1 cellular context compared by ENCODE assay signal in genomic region chr4:1711055-1711905, GRCh38.
TF ChIP-seq lines count a peak whose summit lies in the region.

No MANE protein-coding gene starts in this region.

TF ChIP-seq in K562, 482 proteins besides CTCF, POLR2A, EP300 and RAD21 (continued from another document and continues in another):
- no peak; the same call in 1 of the 2 replicates for TF ChIP-seq MYC (IDR thresholded peaks at IDR 0.05; ENCODE audit: low read depth, low read length)
- 0 out of 2 replicates have a peak, but pooled peaks have one; percentile 30 for TF ChIP-seq MYC (CRISPR knock-in tag; IDR thresholded peaks at IDR 0.05; ENCODE audit: borderline replicate concordance, low read depth)
- no peak for TF ChIP-seq GATA2 (CRISPR knock-in tag; IDR thresholded peaks at IDR 0.05)
- no peak for TF ChIP-seq ZNF655 (CRISPR knock-in tag; IDR thresholded peaks at IDR 0.05)
- peak in 1 of 2 experiments; percentile 78; a peak in 2 of 4 replicates for TF ChIP-seq HDAC1 (IDR thresholded peaks at IDR 0.05)
- no peak for TF ChIP-seq JUN (IDR thresholded peaks at IDR 0.05; ENCODE audit: borderline replicate concordance, low read depth, low read length)
- TF ChIP-seq JUN (CRISPR knock-in tag; IDR thresholded peaks at IDR 0.05; ENCODE audit: borderline replicate concordance) = 0 out of 2 replicates have a peak, but pooled peaks have one; percentile 13
- TF ChIP-seq ZFP1 (CRISPR knock-in tag; IDR thresholded peaks at IDR 0.05) = no peak
- TF ChIP-seq ARID4B (CRISPR knock-in tag; IDR thresholded peaks at IDR 0.05) = peak; percentile 53
- no peak for TF ChIP-seq ARNT (IDR thresholded peaks at IDR 0.05)
- TF ChIP-seq MAZ (CRISPR knock-in tag; conservative IDR thresholded peaks at IDR 0.05 in 1 of 2, IDR thresholded peaks at IDR 0.05 in 1 of 2) = peak in 1 of 2 experiments; percentile 36; a peak in 2 of 4 replicates
- TF ChIP-seq MCM5 (IDR thresholded peaks at IDR 0.05; ENCODE audit: low read depth) = no peak
- TF ChIP-seq TAF9B (IDR thresholded peaks at IDR 0.05; ENCODE audit: partially characterized antibody) = no peak
- no peak for TF ChIP-seq ZNF830 (CRISPR knock-in tag; IDR thresholded peaks at IDR 0.05)
- no peak for TF ChIP-seq SMAD1 (IDR thresholded peaks at IDR 0.05; ENCODE audit: low read depth, low read length, partially characterized antibody)
- no peak for TF ChIP-seq HNRNPH1 (optimal IDR thresholded peaks at IDR 0.05; ENCODE audit: low read depth, low read length)
- TF ChIP-seq LARP7 (IDR thresholded peaks at IDR 0.05) = no peak
- no peak; the same call in 1 of the 2 replicates for TF ChIP-seq TOE1 (IDR thresholded peaks at IDR 0.05; ENCODE audit: borderline replicate concordance)
- no peak for TF ChIP-seq TOE1 (CRISPR knock-in tag; IDR thresholded peaks at IDR 0.05; ENCODE audit: borderline replicate concordance, low read depth)
- no peak for TF ChIP-seq RCOR1 (IDR thresholded peaks at IDR 0.05; ENCODE audit: borderline replicate concordance in 1 of 2, low read depth in 2 of 2, low read length in 2 of 2)
- no peak for TF ChIP-seq CBFA2T2 (conservative IDR thresholded peaks at IDR 0.05)
- no peak for TF ChIP-seq ZNF668 (CRISPR knock-in tag; IDR thresholded peaks at IDR 0.05)
- no peak for TF ChIP-seq MYNN (IDR thresholded peaks at IDR 0.05)
- TF ChIP-seq MYNN (CRISPR knock-in tag; IDR thresholded peaks at IDR 0.05) = no peak
- TF ChIP-seq ZBTB1 (CRISPR knock-in tag; IDR thresholded peaks at IDR 0.05; ENCODE audit: borderline replicate concordance, low read depth) = no peak
- TF ChIP-seq HIVEP1 (CRISPR knock-in tag; IDR thresholded peaks at IDR 0.05) = no peak
- TF ChIP-seq NBN (IDR thresholded peaks at IDR 0.05; ENCODE audit: low read depth) = no peak
- no peak for TF ChIP-seq POLR2AphosphoS2 (IDR thresholded peaks at IDR 0.05; ENCODE audit: low read length)
- TF ChIP-seq MXI1 (IDR thresholded peaks at IDR 0.05; ENCODE audit: low read depth, low read length) = no peak
- TF ChIP-seq ZBTB7A (IDR thresholded peaks at IDR 0.05; ENCODE audit: borderline replicate concordance, control insufficient read depth, low read depth, low read length) = peak; percentile 58; the same call in 1 of the 2 replicates
- TF ChIP-seq ZNF57 (CRISPR knock-in tag; IDR thresholded peaks at IDR 0.05) = no peak
- no peak for TF ChIP-seq CBX1 (IDR thresholded peaks at IDR 0.05; ENCODE audit: low read depth)
- no peak for TF ChIP-seq FOXJ2 (tag; IDR thresholded peaks at IDR 0.05)
- TF ChIP-seq STAT6 (CRISPR knock-in tag; IDR thresholded peaks at IDR 0.05) = no peak
- TF ChIP-seq BRCA1 (IDR thresholded peaks at IDR 0.05) = no peak
- TF ChIP-seq BRCA1 (CRISPR knock-in tag; IDR thresholded peaks at IDR 0.05) = no peak
- TF ChIP-seq RB1 (IDR thresholded peaks at IDR 0.05; ENCODE audit: low read depth) = peak; percentile 11; the same call in 1 of the 2 replicates
- 0 out of 2 replicates have a peak, but pooled peaks have one; percentile 16 for TF ChIP-seq ETV5 (CRISPR knock-in tag; IDR thresholded peaks at IDR 0.05; ENCODE audit: low read depth)
- no peak for TF ChIP-seq IRF2 (CRISPR knock-in tag; IDR thresholded peaks at IDR 0.05)
- no peak for TF ChIP-seq NR2C1 (IDR thresholded peaks at IDR 0.05)
- TF ChIP-seq NR2C1 (tag; IDR thresholded peaks at IDR 0.05) = no peak
- TF ChIP-seq SIN3A (IDR thresholded peaks at IDR 0.05; ENCODE audit: borderline replicate concordance in 2 of 2, control insufficient read depth in 1 of 2, low read depth in 2 of 2, low read length in 2 of 2) = peak; percentile 20 to 30; a peak in 2 of 4 replicates
- no peak for TF ChIP-seq ZNF239 (CRISPR knock-in tag; IDR thresholded peaks at IDR 0.05)
- no peak for TF ChIP-seq NCOR1 (IDR thresholded peaks at IDR 0.05)
- TF ChIP-seq MAFF (IDR thresholded peaks at IDR 0.05; ENCODE audit: low read length) = no peak
- TF ChIP-seq ZNF644 (tag; IDR thresholded peaks at IDR 0.05; ENCODE audit: low read depth) = no peak
- TF ChIP-seq EWSR1 (IDR thresholded peaks at IDR 0.05; ENCODE audit: borderline replicate concordance, low read depth, partially characterized antibody) = no peak
- TF ChIP-seq ZNF324 (CRISPR knock-in tag; IDR thresholded peaks at IDR 0.05) = no peak
- TF ChIP-seq KLF1 (tag; IDR thresholded peaks at IDR 0.05) = no peak
- TF ChIP-seq DIDO1 (tag; IDR thresholded peaks at IDR 0.05; ENCODE audit: low read depth) = no peak
- peak in 1 of 2 experiments; percentile 9; a peak in 1 of 3 replicates for TF ChIP-seq CBX3 (IDR thresholded peaks at IDR 0.05; ENCODE audit: borderline replicate concordance in 1 of 2, low read length in 2 of 2)
- TF ChIP-seq ID3 (CRISPR knock-in tag; IDR thresholded peaks at IDR 0.05) = no peak
- no peak for TF ChIP-seq ID3 (tag; IDR thresholded peaks at IDR 0.05)
- peak; percentile 40 for TF ChIP-seq U2AF1 (optimal IDR thresholded peaks at IDR 0.05; ENCODE audit: low read depth, low read length)
- no peak for TF ChIP-seq KLF16 (IDR thresholded peaks at IDR 0.05)
- TF ChIP-seq CBX2 (IDR thresholded peaks at IDR 0.05; ENCODE audit: insufficient read depth, low read length, poor library complexity, severe bottlenecking) = no peak
- peak; percentile 41 for TF ChIP-seq HMGN3 (IDR thresholded peaks at IDR 0.05; ENCODE audit: borderline replicate concordance, extremely low read depth, insufficient read length, low read depth, low read length)
- TF ChIP-seq LEF1 (IDR thresholded peaks at IDR 0.05) = no peak
- peak; percentile 62 for TF ChIP-seq EP400 (IDR thresholded peaks at IDR 0.05)
- no peak for TF ChIP-seq U2AF2 (optimal IDR thresholded peaks at IDR 0.05; ENCODE audit: low read depth, low read length)
- no peak for TF ChIP-seq ZBTB49 (CRISPR knock-in tag; IDR thresholded peaks at IDR 0.05; ENCODE audit: borderline replicate concordance)
- TF ChIP-seq ETV1 (tag; conservative IDR thresholded peaks at IDR 0.05; ENCODE audit: low read depth) = peak; percentile 49
- TF ChIP-seq PHF20 (IDR thresholded peaks at IDR 0.05; ENCODE audit: partially characterized antibody) = no peak
- no peak for TF ChIP-seq HDAC3 (IDR thresholded peaks at IDR 0.05; ENCODE audit: borderline replicate concordance, partially characterized antibody)
- no peak for TF ChIP-seq GATAD2A (IDR thresholded peaks at IDR 0.05)
- no peak for TF ChIP-seq SUPT5H (IDR thresholded peaks at IDR 0.05)
- TF ChIP-seq ZNF395 (CRISPR knock-in tag; IDR thresholded peaks at IDR 0.05) = 0 out of 2 replicates have a peak, but pooled peaks have one; percentile 4
- peak; percentile 80; the same call in 1 of the 2 replicates for TF ChIP-seq NKRF (IDR thresholded peaks at IDR 0.05; ENCODE audit: borderline replicate concordance)
